24 cellular contexts compared by ENCODE assay signal in genomic region chr10:93280699-93281366, GRCh38.
A peak's percentile ranks its signal among the peaks of the same experiment; 100 is the strongest.
DNase-seq lines count a peak whose midpoint lies in the region; ATAC-seq and TF ChIP-seq lines count a peak whose summit lies in the region.
"Had no signal": no experiment of that assay in that cellular context is flagged by ENCODE, and none has a peak within 500 bp of the region (broad histone marks: within the 10 kb centered on the region; RNA-seq: fewer than 3 reads in every experiment).

No MANE protein-coding gene starts in this region.

- intact Hi-C loops in Caco-2 (cut with micrococcal nuclease; ENCODE audit: unreplicated experiment) = no loop called here

- BruUV-seq in Caco-2 (replicated peaks; lab: Mats Ljungman, UMichigan) = no TSS peak

- H3K9me3 ChIP-seq in HUES64 (ENCODE audit: insufficient read depth, low read depth, low read length) = no peaks in the 10 kb centered on the region
- peaks cover 11% of the 10 kb centered on the region for H3K9me3 ChIP-seq in Caco-2
- H3K9me3 ChIP-seq: colonic mucosa had no signal

- DNase-seq in COR-L47 (lab: John Stamatoyannopoulos, UW) (peak; percentile 9), astrocyte of the hippocampus (ENCODE audit: low read depth, low spot score) (peak; percentile 52), iPS-NIHi11 (ENCODE audit: low spot score) (peak; percentile 67), Caco-2 (no peak), NCI-H187 (lab: John Stamatoyannopoulos, UW) (no peak), NCI-H1694 (lab: John Stamatoyannopoulos, UW) (no peak)
- DNase-seq: activated B cell treated with CpG ODN at 0.5 μM for 24 hours; activated CD4-positive, alpha-beta memory T cell treated with anti-CD3 and anti-CD28 coated beads, Interleukin-2, amount 10 ng/mL, durations not matched to agents 7 days and 5 days; activated gamma-delta T cell; activated naive CD8-positive, alpha-beta T cell treated with anti-CD3 and anti-CD28 coated beads, Interleukin-2, amount 50 U/mL, for 24 hours; activated T-cell treated with anti-CD3 and anti-CD28 coated beads for 4 hours; colonic mucosa; DMS 273 treated with DMSO at 0.1 percent for 48 hours; KG1; MV-4-11; NCI-H2081 treated with DMSO at 0.1 percent for 48 hours; NCI-H510A treated with DMSO at 0.1 percent for 48 hours; substantia nigra had no signal

- no peaks in the 10 kb centered on the region for H3K27me3 ChIP-seq in HUES64 (ENCODE audit: insufficient read depth, low read length)
- no peaks in the 10 kb centered on the region for H3K27me3 ChIP-seq in Caco-2 (replicated peaks; ENCODE audit: control insufficient read depth, insufficient read depth, low read length)
- H3K27me3 ChIP-seq: colonic mucosa had no signal

- no peaks in the 10 kb centered on the region for H3K36me3 Mint-ChIP-seq in Caco-2 (ENCODE audit: insufficient read depth, unreplicated experiment)

- H3K4me3 ChIP-seq in HUES64 (ENCODE audit: low read length) (peak overlapping the region; percentile 10; the same call in 1 of the 2 replicates), Caco-2 (ENCODE audit: low read depth, low read length) (no peak overlapping the region)
- H3K4me3 ChIP-seq: colonic mucosa had no signal

- peak overlapping the region; percentile 69 for H3K9ac ChIP-seq in HUES64 (ENCODE audit: low read depth, low read length)

- H3K36me3 ChIP-seq in HUES64 (ENCODE audit: insufficient read depth, low read length) (no peaks in the 10 kb centered on the region), Caco-2 (ENCODE audit: control insufficient read depth, insufficient read depth, low read length) (no peaks in the 10 kb centered on the region)
- H3K36me3 ChIP-seq: colonic mucosa had no signal

- H3K9me3 Mint-ChIP-seq in Caco-2 (ENCODE audit: unreplicated experiment) = no peaks in the 10 kb centered on the region
- H3K9me3 Mint-ChIP-seq: activated CD4-positive, alpha-beta memory T cell treated with anti-CD3 and anti-CD28 coated beads, Interleukin-2, amount 10 ng/mL, durations not matched to agents 7 days and 5 days; activated naive CD8-positive, alpha-beta T cell treated with anti-CD3 and anti-CD28 coated beads, Interleukin-2, amount 50 U/mL, for 24 hours; T-helper 2 cell treated with Interferon-gamma antibody and Interleukin-4, amounts not matched to agents 5 μg/mL and 100 μg/mL, for 36 hours had no signal

- CTCF ChIA-PET in Caco-2 (lab: Charles Lee) = no interaction called here

- no peak overlapping the region for H3K27ac Mint-ChIP-seq in Caco-2 (ENCODE audit: unreplicated experiment)
- H3K27ac Mint-ChIP-seq: activated B cell treated with CpG ODN at 0.5 μM for 24 hours; activated CD4-positive, alpha-beta memory T cell treated with anti-CD3 and anti-CD28 coated beads, Interleukin-2, amount 10 ng/mL, durations not matched to agents 7 days and 5 days; activated naive CD8-positive, alpha-beta T cell treated with anti-CD3 and anti-CD28 coated beads, Interleukin-2, amount 50 U/mL, for 24 hours; CD14-positive monocyte; progenitor cell of endocrine pancreas; T-helper 2 cell treated with Interferon-gamma antibody and Interleukin-4, amounts not matched to agents 5 μg/mL and 100 μg/mL, for 36 hours had no signal

- H3K4me1 ChIP-seq in HUES64 (ENCODE audit: insufficient read depth, low read length) (peaks cover 24% of the 10 kb centered on the region), Caco-2 (peaks cover 6% of the 10 kb centered on the region; the same call in 1 of the 2 replicates)
- H3K4me1 ChIP-seq: colonic mucosa had no signal

- H3K27ac ChIP-seq in HUES64 (ENCODE audit: low read depth, low read length) = peak overlapping the region; percentile 99
- H3K27ac ChIP-seq: colonic mucosa had no signal

- 0% methylated on average over 8 of the region's 8 CpGs for WGBS in HUES64

- POLR2A ChIA-PET in Caco-2 (lab: Charles Lee) = no interaction called here

- no peaks in the 10 kb centered on the region for H3K27me3 Mint-ChIP-seq in Caco-2 (ENCODE audit: insufficient read depth, unreplicated experiment)
- H3K27me3 Mint-ChIP-seq: activated B cell treated with CpG ODN at 0.5 μM for 24 hours; activated CD4-positive, alpha-beta memory T cell treated with anti-CD3 and anti-CD28 coated beads, Interleukin-2, amount 10 ng/mL, durations not matched to agents 7 days and 5 days had no signal

- no peak for TF ChIP-seq CTCF in Caco-2 (IDR thresholded peaks at IDR 0.05; ENCODE audit: insufficient read depth in 1 of 2, low read depth in 1 of 2, low read length in 1 of 2, severe bottlenecking in 1 of 2, unreplicated experiment in 1 of 2)

- ATAC-seq in HG02678 (IDR thresholded peaks at IDR 0.05; ENCODE audit: unreplicated experiment) = no peak
- ATAC-seq: activated naive CD8-positive, alpha-beta T cell treated with anti-CD3 and anti-CD28 coated beads, Interleukin-2, amount 50 U/mL, for 24 hours; SK-N-SH treated with all-trans-retinoic acid at 6 μM for 48 hours had no signal

- no peak overlapping the region for H3K4me3 Mint-ChIP-seq in Caco-2 (ENCODE audit: unreplicated experiment)
- H3K4me3 Mint-ChIP-seq: activated B cell treated with CpG ODN at 0.5 μM for 24 hours; activated CD4-positive, alpha-beta memory T cell treated with anti-CD3 and anti-CD28 coated beads, Interleukin-2, amount 10 ng/mL, durations not matched to agents 7 days and 5 days; activated naive CD8-positive, alpha-beta T cell treated with anti-CD3 and anti-CD28 coated beads, Interleukin-2, amount 50 U/mL, for 24 hours; CD14-positive monocyte; T-helper 2 cell treated with Interferon-gamma antibody and Interleukin-4, amounts not matched to agents 5 μg/mL and 100 μg/mL, for 36 hours had no signal

- H3K4me1 Mint-ChIP-seq in Caco-2 (ENCODE audit: low read depth, unreplicated experiment) = no peaks in the 10 kb centered on the region
- H3K4me1 Mint-ChIP-seq: activated B cell treated with CpG ODN at 0.5 μM for 24 hours; activated CD4-positive, alpha-beta memory T cell treated with anti-CD3 and anti-CD28 coated beads, Interleukin-2, amount 10 ng/mL, durations not matched to agents 7 days and 5 days; activated naive CD8-positive, alpha-beta T cell treated with anti-CD3 and anti-CD28 coated beads, Interleukin-2, amount 50 U/mL, for 24 hours had no signal

Comparison
In these comparisons a context has a peak if more than half of its experiments do, and no peak if none do; other contexts are left out.
1. DNase-seq: peak in COR-L47 (single experiment), astrocyte of the hippocampus (single experiment) and iPS-NIHi11 (single experiment); none in Caco-2 (0 of 2), NCI-H187 (0 of 2) and NCI-H1694 (single experiment).